ENCODE assay signal across 10 cellular contexts in genomic region chr14:68607852-68608232, GRCh38.
DNase-seq lines count a peak whose midpoint lies in the region; ATAC-seq, FAIRE-seq and TF ChIP-seq lines count a peak whose summit lies in the region.
"Had no signal": no experiment of that assay in that cellular context is flagged by ENCODE, and none has a peak within 500 bp of the region (broad histone marks: within the 10 kb centered on the region; RNA-seq: fewer than 3 reads in every experiment).

No MANE protein-coding gene starts in this region.

- TF ChIP-seq POLR2A in esophagus squamous epithelium (IDR thresholded peaks at IDR 0.05): no peak
- TF ChIP-seq POLR2A in ovary (IDR thresholded peaks at IDR 0.05): no peak

- no peak for TF ChIP-seq EP300 in ovary (IDR thresholded peaks at IDR 0.05)

- H3K4me1 ChIP-seq in right atrium auricular region: peaks cover 0 to 38% of the 10 kb centered on the region in 2 donors
- peaks cover 3 to 53% (median 26%) of the 10 kb centered on the region in 3 donors for H3K4me1 ChIP-seq in esophagus squamous epithelium
- H3K4me1 ChIP-seq in ovary (ENCODE audit: insufficient read depth): peaks cover 34% of the 10 kb centered on the region

- FAIRE-seq in GM19239 (lab: Jason Lieb, UNC): no peak

- ATAC-seq in Right ventricle myocardium inferior (no peak), HG03442 (IDR thresholded peaks at IDR 0.05; ENCODE audit: unreplicated experiment) (no peak), GM21515 (IDR thresholded peaks at IDR 0.05; ENCODE audit: unreplicated experiment) (no peak)
- ATAC-seq: activated T-cell treated with anti-CD3 and anti-CD28 coated beads, Interleukin-2, amount 50 U/mL, for 72 hours had no signal

- H3K9me3 ChIP-seq in right atrium auricular region (no peaks in the 10 kb centered on the region), esophagus squamous epithelium (no peaks in the 10 kb centered on the region), ovary (no peaks in the 10 kb centered on the region)

- H3K4me3 ChIP-seq in right atrium auricular region (no peak overlapping the region), esophagus squamous epithelium (no peak overlapping the region), ovary (no peak overlapping the region)

- H3K36me3 ChIP-seq in right atrium auricular region (no peaks in the 10 kb centered on the region), esophagus squamous epithelium (no peaks in the 10 kb centered on the region), ovary (no peaks in the 10 kb centered on the region)

- TF ChIP-seq CTCF in right atrium auricular region (IDR thresholded peaks at IDR 0.05) (no peak), esophagus squamous epithelium (IDR thresholded peaks at IDR 0.05) (no peak), ovary (IDR thresholded peaks at IDR 0.05) (no peak)

- WGBS in esophagus squamous epithelium, 2 donors: 61 to 71% methylated on average over 6 to 8 of the region's 8 CpGs
- WGBS in ovary, 3 donors: 44 to 54% (median 47%) methylated on average over 8 of the region's 8 CpGs

- H3K27ac ChIP-seq in right atrium auricular region (peak overlapping the region; percentile 64 to 73), esophagus squamous epithelium (peak overlapping the region; percentile 60 to 83 (median 77)), ovary (peak overlapping the region; percentile 70 to 80)

- H3K27me3 ChIP-seq in right atrium auricular region (no peaks in the 10 kb centered on the region), esophagus squamous epithelium (no peaks in the 10 kb centered on the region), ovary (no peaks in the 10 kb centered on the region)

- no peak for DNase-seq in right atrium auricular region (ENCODE audit: low spot score)
- no peak for DNase-seq in Right ventricle myocardium inferior (ENCODE audit: missing footprints)
- DNase-seq in esophagus squamous epithelium (lab: John Stamatoyannopoulos, UW): no peak
- peak in 1 of 5 donors; percentile 17 for DNase-seq in ovary
- DNase-seq in GM19239 (ENCODE audit: insufficient read length, low spot score): no peak
- no peak for DNase-seq in stimulated activated CD4-positive, alpha-beta T cell treated with anti-CD3 and anti-CD28 coated beads, Interleukin-2, amount 100 ng/mL, for 48 hours
- DNase-seq: activated T-cell treated with anti-CD3 and anti-CD28 coated beads, Interleukin-2, amount 50 U/mL, for 72 hours; T-helper 9 cell had no signal

- intact Hi-C loops in Right ventricle myocardium inferior (cut with DNase I) (no loop called here), esophagus squamous epithelium (cut with DNase I) (no loop called here), ovary (cut with DNase I) (no loop called here)
